ENCODE assay signal across 15 cellular contexts in genomic region chr17:81048827-81049371, GRCh38. TPM values are rescaled to one million over a fixed set of nuclear protein-coding genes. Genes with fewer than 3 reads are reported as not detected.
A peak's percentile ranks its signal among the peaks of the same experiment; 100 is the strongest.
DNase-seq lines count a peak whose midpoint lies in the region; ATAC-seq and TF ChIP-seq lines count a peak whose summit lies in the region.
"Had no signal": no experiment of that assay in that cellular context is flagged by ENCODE, and none has a peak within 500 bp of the region (broad histone marks: within the 10 kb centered on the region; RNA-seq: fewer than 3 reads in every experiment).

No MANE protein-coding gene starts in this region.

- WGBS in transverse colon (ENCODE audit: low coverage in 1 of 2), 2 donors = 87% methylated on average over 26 of the region's 28 CpGs; no CpG with 5 or more reads in 1 of the 2 donors

- no peaks in the 10 kb centered on the region for H3K9me3 ChIP-seq in left ventricle myocardium inferior (replicated peaks)
- H3K9me3 ChIP-seq in WERI-Rb-1 (ENCODE audit: severe bottlenecking) = no peaks in the 10 kb centered on the region
- no peaks in the 10 kb centered on the region for H3K9me3 ChIP-seq in transverse colon

- no peak for TF ChIP-seq POLR2A in transverse colon (IDR thresholded peaks at IDR 0.05)

- no peaks in the 10 kb centered on the region for H3K36me3 Mint-ChIP-seq in immature natural killer cell
- H3K36me3 Mint-ChIP-seq in type B pancreatic cell = peaks cover 3% of the 10 kb centered on the region

- peaks cover 13 to 15% of the 10 kb centered on the region in 2 donors for H3K4me1 Mint-ChIP-seq in immature natural killer cell
- peaks cover 44% of the 10 kb centered on the region for H3K4me1 Mint-ChIP-seq in type B pancreatic cell (ENCODE audit: unreplicated experiment)

- H3K9me3 Mint-ChIP-seq in immature natural killer cell (no peaks in the 10 kb centered on the region), type B pancreatic cell (no peaks in the 10 kb centered on the region)
- H3K9me3 Mint-ChIP-seq: activated CD4-positive, alpha-beta T cell treated with anti-CD3 and anti-CD28 coated beads, Interleukin-2, amount 10 ng/mL, durations not matched to agents 7 days and 5 days; activated T-helper 1 cell treated with anti-CD3 and anti-CD28 coated beads, Interleukin-12 subunit alpha, Interleukin-12 subunit beta, Interleukin-2, Interleukin-4 antibody, amounts not matched to agents 30 ng/mL and 10 ng/mL and 1 ng/mL, durations not matched to agents 14 hours and 24 hours and 36 hours had no signal

- in situ Hi-C loops in transverse colon (cut with MboI; ENCODE audit: low pct_ligation_motif_present in 1 of 4, low pct_unique_long_range_greater_than_20kb in 1 of 4, low sequenced_read_pairs in 3 of 4) = no loop called here

- no peak for TF ChIP-seq CTCF in left ventricle myocardium inferior (IDR thresholded peaks at IDR 0.05; ENCODE audit: borderline replicate concordance)
- no peak for TF ChIP-seq CTCF in WERI-Rb-1 (IDR thresholded peaks at IDR 0.05; ENCODE audit: low read depth, low read length)
- no peak for TF ChIP-seq CTCF in type B pancreatic cell (conservative IDR thresholded peaks at IDR 0.05)
- no peak for TF ChIP-seq CTCF in transverse colon (IDR thresholded peaks at IDR 0.05)

- H3K27ac Mint-ChIP-seq in immature natural killer cell (peak overlapping the region in 2 of 6 donors; percentile 39 to 88), type B pancreatic cell (peak overlapping the region; percentile 4)
- H3K27ac Mint-ChIP-seq: activated CD4-positive, alpha-beta T cell treated with anti-CD3 and anti-CD28 coated beads, Interleukin-2, amount 10 ng/mL, durations not matched to agents 7 days and 5 days had no signal

- peak overlapping the region; percentile 36 for H3K27ac ChIP-seq in left ventricle myocardium inferior (replicated peaks)
- peak overlapping the region; percentile 52 for H3K27ac ChIP-seq in WERI-Rb-1
- peak overlapping the region in 2 of 4 donors; percentile 61 to 67 for H3K27ac ChIP-seq in transverse colon

- no peak overlapping the region for H3K4me3 ChIP-seq in left ventricle myocardium inferior
- H3K4me3 ChIP-seq in WERI-Rb-1 (ENCODE audit: low read depth, low read length) = no peak overlapping the region
- no peak overlapping the region for H3K4me3 ChIP-seq in transverse colon

- TF ChIP-seq EP300 in transverse colon (IDR thresholded peaks at IDR 0.05; ENCODE audit: low read depth) = no peak

- H3K36me3 ChIP-seq in left ventricle myocardium inferior (no peaks in the 10 kb centered on the region), WERI-Rb-1 (peaks cover 41% of the 10 kb centered on the region), transverse colon (no peaks in the 10 kb centered on the region)

- H3K4me3 Mint-ChIP-seq in immature natural killer cell (peak overlapping the region; percentile 74 to 84 (median 80)), type B pancreatic cell (no peak overlapping the region)
- H3K4me3 Mint-ChIP-seq: activated CD4-positive, alpha-beta T cell treated with anti-CD3 and anti-CD28 coated beads, Interleukin-2, amount 10 ng/mL, durations not matched to agents 7 days and 5 days had no signal

- intact Hi-C loops in left ventricle myocardium inferior (cut with micrococcal nuclease) (no loop called here), left ventricle myocardium superior (cut with micrococcal nuclease) (no loop called here), transverse colon (cut with DNase I; ENCODE audit: low total_unique reads) (no loop called here)

- H3K4me1 ChIP-seq in left ventricle myocardium inferior (peaks cover 95% of the 10 kb centered on the region), transverse colon (peaks cover 22 to 62% (median 46%) of the 10 kb centered on the region in 4 donors)

- DNase-seq in left ventricle myocardium inferior (no peak), left ventricle myocardium superior (no peak), WERI-Rb-1 (no peak), immature natural killer cell (no peak), type B pancreatic cell (ENCODE audit: extremely low spot score, unreplicated experiment) (no peak), NCI-H446 treated with DMSO at 0.1 percent for 48 hours (lab: John Stamatoyannopoulos, UW) (no peak), transverse colon (no peak)
- DNase-seq: cortex of kidney, Karpas-422, NCI-H146, NCI-H526 had no signal

- ATAC-seq in left ventricle myocardium superior (no peak), GM21723 (IDR thresholded peaks at IDR 0.05; ENCODE audit: unreplicated experiment) (no peak)
- ATAC-seq: left lobe of liver had no signal

- H3K27me3 Mint-ChIP-seq in immature natural killer cell (ENCODE audit: low read depth in 3 of 3) (peaks cover 0 to 10% (median 4%) of the 10 kb centered on the region in 3 donors), type B pancreatic cell (no peaks in the 10 kb centered on the region)
- H3K27me3 Mint-ChIP-seq: activated CD4-positive, alpha-beta T cell treated with anti-CD3 and anti-CD28 coated beads, Interleukin-2, amount 10 ng/mL, durations not matched to agents 7 days and 5 days had no signal

- no peaks in the 10 kb centered on the region for H3K27me3 ChIP-seq in left ventricle myocardium inferior (ENCODE audit: low read depth)
- no peaks in the 10 kb centered on the region for H3K27me3 ChIP-seq in WERI-Rb-1 (ENCODE audit: insufficient read depth, low read depth, severe bottlenecking)
- H3K27me3 ChIP-seq in transverse colon = no peaks in the 10 kb centered on the region

RNA-seq across cellular contexts. Expression of gene BAIAP2, which starts 13.9 kb away (rescaled TPM):
- 27.9 TPM for total RNA-seq in left ventricle myocardium inferior
- 32.7 TPM for total RNA-seq in left ventricle myocardium superior
- polyA plus RNA-seq in immature natural killer cell = 1 to 10 TPM; 1.1 to 5.1 (median 4.7) TPM
- 62.7 and 120 TPM in 2 replicates for total RNA-seq in type B pancreatic cell (ENCODE audit: low replicate concordance)
- total RNA-seq in transverse colon = 10 to 100 TPM; 11.7 to 62.1 (median 39.6) TPM

RNA-seq across cellular contexts. Expression of gene CHMP6, which starts 57.3 kb away (rescaled TPM):
- total RNA-seq in left ventricle myocardium inferior (15.9 TPM), left ventricle myocardium superior (19.5 TPM), type B pancreatic cell (ENCODE audit: low replicate concordance) (29.1 and 33.4 TPM in 2 replicates), transverse colon (100 to 1,000 TPM in 1 of 4 donors, 10 to 100 TPM in 3; 38.6 to 107 (median 41.7) TPM)
- polyA plus RNA-seq in immature natural killer cell = 10 to 100 TPM; 67.7 to 71.4 (median 70.2) TPM
